ENCODE assay signal across 8 cellular contexts in the genomic region with DNA sequence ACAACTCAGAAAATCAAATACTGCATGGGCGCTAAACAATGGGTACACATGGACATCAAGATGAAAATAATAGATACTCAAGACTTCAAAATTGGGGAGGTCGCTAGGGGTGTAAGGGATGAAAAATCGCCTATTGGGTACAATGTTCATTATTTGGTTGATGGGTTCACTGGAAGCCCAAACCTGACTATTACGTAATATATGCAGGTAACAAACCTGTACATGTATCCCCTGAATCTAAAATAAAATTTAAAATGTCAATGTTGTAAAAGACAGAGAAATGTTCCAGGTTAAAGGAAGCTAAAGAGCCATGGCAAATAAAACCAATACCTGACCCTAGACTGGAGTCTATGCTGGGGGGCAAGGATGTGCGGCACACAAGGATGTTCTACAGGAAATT.
"Had no signal": no experiment of that assay in that cellular context is flagged by ENCODE, and none has a peak within 500 bp of the region (broad histone marks: within the 10 kb centered on the region; RNA-seq: fewer than 3 reads in every experiment).

No MANE protein-coding gene starts in this region.

- FAIRE-seq: G401.6, GM12878, GM12891, GM12892, GM18507, GM19239 had no signal

- H3K4me3 ChIP-seq: GM12878 had no signal

- ATAC-seq: GM12878 had no signal

- DNase-seq: GDM1, GF-D8 had no signal
